Comparison of ENCODE assay signal across 23 cellular contexts in the genomic region with DNA sequence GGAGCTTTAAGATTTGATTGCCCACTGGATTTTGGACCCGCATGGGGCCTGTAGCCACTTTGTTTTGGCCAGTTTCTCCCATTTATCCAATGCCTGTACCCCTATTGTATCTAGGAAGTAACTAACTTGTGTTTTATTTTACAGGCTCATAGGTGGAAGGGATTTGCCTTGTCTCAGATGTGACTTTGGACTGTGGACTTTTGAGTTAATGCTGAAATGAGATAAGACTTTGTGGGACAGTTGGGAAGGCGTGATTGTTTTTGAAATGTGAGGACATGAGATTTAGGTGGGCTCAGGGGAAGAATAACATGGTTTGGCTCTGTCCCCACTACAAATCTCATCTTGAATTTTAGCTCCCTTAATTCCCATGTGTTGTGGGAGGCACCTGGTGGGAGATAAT.
"Had no signal": no experiment of that assay in that cellular context is flagged by ENCODE, and none has a peak within 500 bp of the region (broad histone marks: within the 10 kb centered on the region; RNA-seq: fewer than 3 reads in every experiment).

No MANE protein-coding gene starts in this region.

- DNase-seq: dermis blood vessel endothelial cell; dorsolateral prefrontal cortex; effector CD4-positive, alpha-beta T cell; effector memory CD4-positive, alpha-beta T cell; foreskin keratinocyte; heart left ventricle; hippocampal formation; immature natural killer cell; islet precursor cell; kidney; kidney glomerular epithelial cell; left colon; left ventricle myocardium inferior; lower lobe of right lung; mesenchymal stem cell; mucosa of descending colon had no signal

- H3K27me3 ChIP-seq: dorsolateral prefrontal cortex, esophagus muscularis mucosa, foreskin keratinocyte, gastroesophageal sphincter, heart left ventricle had no signal

- H3K27ac ChIP-seq: coronary artery, dorsolateral prefrontal cortex, esophagus muscularis mucosa, foreskin keratinocyte, gastroesophageal sphincter, heart left ventricle, left ventricle myocardium inferior, lower lobe of right lung had no signal

- H3K9me3 ChIP-seq: lower lobe of right lung had no signal

- H3K36me3 ChIP-seq: esophagus muscularis mucosa, gastroesophageal sphincter, heart left ventricle, left ventricle myocardium inferior, lower lobe of right lung had no signal

- H3K4me1 ChIP-seq: esophagus muscularis mucosa, foreskin keratinocyte, gastroesophageal sphincter, heart left ventricle, left ventricle myocardium inferior, lower lobe of right lung had no signal

- FAIRE-seq: colon, endothelial cell of umbilical vein, frontal cortex, kidney had no signal

- ATAC-seq: foreskin keratinocyte, gastroesophageal sphincter, heart left ventricle, left colon, left lobe of liver, lower lobe of right lung, mucosa of descending colon had no signal

- H3K4me3 ChIP-seq: coronary artery, dorsolateral prefrontal cortex, esophagus muscularis mucosa, gastroesophageal sphincter, heart left ventricle, left ventricle myocardium inferior, lower lobe of right lung, mucosa of descending colon had no signal
